In the genomic region with DNA sequence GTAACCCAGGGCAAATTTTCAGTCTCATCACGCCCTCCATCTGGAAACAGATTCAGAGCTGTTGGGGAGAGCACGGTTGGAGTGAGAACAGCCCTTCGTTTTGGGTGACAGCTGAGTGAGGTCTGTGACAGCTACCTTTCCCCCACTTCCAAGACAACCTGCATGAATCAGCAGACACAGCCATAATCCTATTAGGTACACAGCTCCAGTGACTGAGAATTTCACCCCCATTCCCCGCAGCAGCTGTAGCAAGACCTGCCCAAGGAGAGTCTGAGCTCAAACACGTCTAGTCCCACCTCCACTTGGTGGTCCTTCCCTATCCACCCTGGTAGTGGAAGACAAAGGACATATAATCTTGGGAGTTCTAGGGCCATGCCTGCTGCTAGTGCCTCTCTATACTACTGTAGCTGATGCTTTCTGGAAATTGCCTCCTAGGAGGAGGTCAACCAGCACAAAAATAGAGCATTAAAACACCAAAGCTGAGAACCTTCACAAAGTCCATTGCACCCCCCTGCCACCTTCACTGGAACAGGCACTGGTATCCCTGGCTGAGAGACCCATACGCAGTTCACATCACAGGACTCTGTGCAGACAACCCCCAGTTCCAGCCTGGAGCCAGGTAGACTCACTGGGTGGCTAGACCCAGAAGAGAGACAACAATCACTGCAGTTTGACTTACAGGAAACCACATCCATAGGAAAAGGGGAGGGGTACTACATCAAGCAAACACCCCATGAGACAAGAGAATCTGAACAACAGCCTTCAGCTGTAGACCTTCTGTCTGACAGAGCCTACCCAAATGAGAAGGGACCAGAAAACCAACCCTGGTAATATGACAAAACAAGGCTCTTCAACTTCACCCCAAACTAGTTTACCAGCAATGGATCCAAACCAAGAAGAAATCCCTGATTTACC, we compare ENCODE assay signal across 22 cellular contexts.
"Had no signal": no experiment of that assay in that cellular context is flagged by ENCODE, and none has a peak within 500 bp of the region (broad histone marks: within the 10 kb centered on the region; RNA-seq: fewer than 3 reads in every experiment).

No MANE protein-coding gene starts in this region.

- ATAC-seq: activated CD8-positive, alpha-beta T cell treated with anti-CD3 and anti-CD28 coated beads for 36 hours; esophagus mucosa; gastroesophageal sphincter; heart right ventricle; psoas muscle; right lobe of liver; upper lobe of right lung had no signal

- H3K4me3 Mint-ChIP-seq: activated B cell treated with CpG ODN at 0.5 μM for 24 hours; activated CD8-positive, alpha-beta T cell treated with anti-CD3 and anti-CD28 coated beads for 36 hours; activated naive CD8-positive, alpha-beta T cell; dendritic cell treated with granulocyte-macrophage colony-stimulating factor and Interleukin-4, amounts not matched to agents 40 ng/mL and 50 ng/mL, for 4 days; T-helper 2 cell treated with Interferon-gamma antibody and Interleukin-4, amounts not matched to agents 5 μg/mL and 100 μg/mL, for 36 hours had no signal

- H3K4me3 ChIP-seq: gastroesophageal sphincter, heart right ventricle, left ventricle myocardium inferior, ovary, psoas muscle, right lobe of liver, thoracic aorta, upper lobe of right lung had no signal

- H3K27ac ChIP-seq: gastroesophageal sphincter, heart right ventricle, left ventricle myocardium inferior, ovary, psoas muscle, right lobe of liver, thoracic aorta, upper lobe of right lung had no signal

- H3K27me3 Mint-ChIP-seq: activated CD8-positive, alpha-beta T cell treated with anti-CD3 and anti-CD28 coated beads for 36 hours; activated naive CD8-positive, alpha-beta T cell; dendritic cell treated with granulocyte-macrophage colony-stimulating factor and Interleukin-4, amounts not matched to agents 40 ng/mL and 50 ng/mL, for 4 days had no signal

- DNase-seq: activated B cell treated with CpG ODN at 0.5 μM for 24 hours; activated CD4-positive, alpha-beta T cell treated with anti-CD3 and anti-CD28 coated beads for 4 hours; activated CD8-positive, alpha-beta T cell treated with anti-CD3 and anti-CD28 coated beads for 36 hours; activated effector memory CD4-positive, alpha-beta T cell treated with Interleukin-2 at 50 U/mL for 16 hours; activated T-cell treated with anti-CD3 and anti-CD28 coated beads, Interleukin-2, amount 50 U/mL, for 1 hour; effector CD8-positive, alpha-beta T cell; heart right ventricle; left ventricle myocardium inferior; mammary epithelial cell; ovary; psoas muscle; right lobe of liver; small intestine; stimulated activated CD4-positive, alpha-beta T cell treated with anti-CD3 and anti-CD28 coated beads, Interleukin-15, amount 100 ng/mL, for 24 hours; stimulated activated CD4-positive, alpha-beta T cell treated with anti-CD3 and anti-CD28 coated beads, Interleukin-2, amount 100 ng/mL, for 48 hours; upper lobe of right lung had no signal

- H3K27ac Mint-ChIP-seq: activated B cell treated with CpG ODN at 0.5 μM for 24 hours; activated CD8-positive, alpha-beta T cell treated with anti-CD3 and anti-CD28 coated beads for 36 hours; activated naive CD8-positive, alpha-beta T cell; dendritic cell treated with granulocyte-macrophage colony-stimulating factor and Interleukin-4, amounts not matched to agents 40 ng/mL and 50 ng/mL, for 4 days; T-helper 2 cell treated with Interferon-gamma antibody and Interleukin-4, amounts not matched to agents 5 μg/mL and 100 μg/mL, for 36 hours had no signal

- H3K27me3 ChIP-seq: gastroesophageal sphincter, heart right ventricle, ovary, right lobe of liver, upper lobe of right lung had no signal

- H3K9me3 ChIP-seq: gastroesophageal sphincter, heart right ventricle, left ventricle myocardium inferior, ovary, psoas muscle, right lobe of liver, thoracic aorta, upper lobe of right lung had no signal

- H3K36me3 ChIP-seq: gastroesophageal sphincter, heart right ventricle, left ventricle myocardium inferior, ovary, right lobe of liver, thoracic aorta, upper lobe of right lung had no signal

- H3K4me1 ChIP-seq: gastroesophageal sphincter, heart right ventricle, left ventricle myocardium inferior, psoas muscle, right lobe of liver, upper lobe of right lung had no signal
